ENCODE assay signal across 26 cellular contexts in genomic region chr6:139905404-139906052, GRCh38.
A peak's percentile ranks its signal among the peaks of the same experiment; 100 is the strongest.
DNase-seq lines count a peak whose midpoint lies in the region; ATAC-seq and TF ChIP-seq lines count a peak whose summit lies in the region.
"Had no signal": no experiment of that assay in that cellular context is flagged by ENCODE, and none has a peak within 500 bp of the region (broad histone marks: within the 10 kb centered on the region; RNA-seq: fewer than 3 reads in every experiment).

No MANE protein-coding gene starts in this region.

- no peak for TF ChIP-seq POLR2A in NB4 (IDR thresholded peaks at IDR 0.05; ENCODE audit: extremely low read depth, insufficient read length)

- H3K4me3 Mint-ChIP-seq in neural crest cell: no peak overlapping the region
- H3K4me3 Mint-ChIP-seq: activated B cell treated with CpG ODN at 0.5 μM for 24 hours; activated naive CD4-positive, alpha-beta T cell treated with anti-CD3 and anti-CD28 coated beads for 36 hours; H9; T-cell had no signal

- no peak overlapping the region for H3K4me3 ChIP-seq in NB4 (ENCODE audit: low read depth, low read length)
- H3K4me3 ChIP-seq: BLaER1 treated with 17β-estradiol and CSF1 and Interleukin-3, amounts not matched to agents 10 nM and 100 nM; Peyer's patch; skin epidermis; vagina had no signal

- H3K27me3 Mint-ChIP-seq in neural crest cell (ENCODE audit: low read depth): no peaks in the 10 kb centered on the region

- no peak for TF ChIP-seq CTCF in NB4 (IDR thresholded peaks at IDR 0.05; ENCODE audit: low read depth, low read length)
- TF ChIP-seq CTCF in neural crest cell (conservative IDR thresholded peaks at IDR 0.05): no peak

- ATAC-seq in GM21786 (IDR thresholded peaks at IDR 0.05; ENCODE audit: unreplicated experiment): no peak
- ATAC-seq: stimulated activated naive CD8-positive, alpha-beta T cell treated with anti-CD3 and anti-CD28 coated beads, Interleukin-15, Interleukin-2, amounts not matched to agents 100 U/mL and 50 U/mL, for 24 hours; T-cell had no signal

- peaks cover 10% of the 10 kb centered on the region for H3K9me3 Mint-ChIP-seq in neural crest cell
- H3K9me3 Mint-ChIP-seq: activated B cell treated with CpG ODN at 0.5 μM for 24 hours; activated naive CD4-positive, alpha-beta T cell treated with anti-CD3 and anti-CD28 coated beads for 36 hours; T-cell had no signal

- DNase-seq in DMS 273 (lab: John Stamatoyannopoulos, UW; ENCODE audit: unreplicated experiment) (peak; percentile 91), NB4 (ENCODE audit: low read depth) (peak; percentile 21), dedifferentiated amniotic fluid mesenchymal stem cell (ENCODE audit: extremely low spot score) (peak; percentile 55), neural crest cell (ENCODE audit: low read depth, low spot score) (no peak), activated T-cell treated with anti-CD3 and anti-CD28 coated beads for 4 hours (no peak), COLO829 (ENCODE audit: low spot score) (no peak), NCI-H1092 (lab: John Stamatoyannopoulos, UW) (no peak)
- DNase-seq: activated B cell treated with CpG ODN at 0.5 μM for 24 hours; activated naive CD4-positive, alpha-beta T cell treated with anti-CD3 and anti-CD28 coated beads for 36 hours; brain microvascular endothelial cell; DND-41; effector CD8-positive, alpha-beta T cell; foreskin melanocyte; H9; IMR-90; mammary epithelial cell; NCI-H1105; NCI-H510A; occipital lobe; Peyer's patch; stimulated activated naive CD8-positive, alpha-beta T cell treated with anti-CD3 and anti-CD28 coated beads, Interleukin-15, Interleukin-2, amounts not matched to agents 100 U/mL and 50 U/mL, for 24 hours; T-cell had no signal

- peaks cover 43% of the 10 kb centered on the region for H3K4me1 Mint-ChIP-seq in neural crest cell

- peak overlapping the region; percentile 91 for H3K27ac Mint-ChIP-seq in neural crest cell (ENCODE audit: unreplicated experiment)
- H3K27ac Mint-ChIP-seq: activated B cell treated with CpG ODN at 0.5 μM for 24 hours; activated naive CD4-positive, alpha-beta T cell treated with anti-CD3 and anti-CD28 coated beads for 36 hours; T-cell had no signal

- peaks cover 8% of the 10 kb centered on the region for H3K36me3 Mint-ChIP-seq in neural crest cell (ENCODE audit: low read depth)
- H3K36me3 Mint-ChIP-seq: T-cell had no signal

Comparison
In these comparisons a context has a peak if more than half of its experiments do, and no peak if none do; other contexts are left out.
1. DNase-seq: peak in DMS 273 (single experiment), NB4 (single experiment) and dedifferentiated amniotic fluid mesenchymal stem cell (single experiment); none in neural crest cell (single experiment), activated T-cell treated with anti-CD3 and anti-CD28 coated beads for 4 hours (single experiment), COLO829 (single experiment) and NCI-H1092 (single experiment).